Comparison of ENCODE assay signal across 8 cellular contexts in the genomic region with DNA sequence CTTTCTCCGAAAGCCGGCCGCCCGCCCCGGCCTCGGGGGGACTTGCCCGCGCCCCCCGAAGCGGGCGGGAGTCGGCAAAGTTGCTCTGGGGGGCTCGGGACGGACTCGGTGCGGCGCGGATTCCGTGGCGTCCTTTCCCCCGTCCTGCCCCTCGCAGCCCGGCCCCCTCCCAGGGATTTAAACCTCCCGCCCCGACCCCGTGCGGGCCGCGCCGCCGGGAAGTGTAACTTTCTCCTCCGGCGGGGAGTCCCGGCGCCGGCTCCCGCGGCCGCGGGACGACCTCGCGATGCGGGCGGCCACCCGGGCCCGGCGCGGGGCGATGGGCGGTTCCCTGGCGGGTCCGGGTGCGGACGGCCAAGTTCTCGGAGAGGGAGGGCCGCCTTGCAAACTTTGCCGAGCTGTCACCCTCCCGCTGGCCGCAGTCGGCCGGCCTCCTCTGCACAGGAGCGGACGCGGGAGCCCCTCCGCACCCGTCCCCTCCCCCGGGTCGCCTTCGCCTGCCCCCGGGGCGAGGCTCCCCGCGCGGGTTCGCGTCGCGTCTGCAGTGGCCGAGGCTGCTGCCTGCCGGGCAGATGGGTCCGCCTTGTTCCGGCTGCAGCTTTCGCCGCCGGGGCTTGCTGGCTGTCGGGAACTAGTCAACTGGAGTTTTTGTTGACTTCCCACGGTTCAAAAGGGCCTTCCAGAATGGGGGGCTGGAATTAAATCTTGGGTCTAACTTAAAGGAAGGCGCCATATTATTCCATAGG. TPM values are rescaled to one million over a fixed set of nuclear protein-coding genes. Genes with fewer than 3 reads are reported as not detected.
A peak's percentile ranks its signal among the peaks of the same experiment; 100 is the strongest.
DNase-seq lines count a peak whose midpoint lies in the region; ATAC-seq and TF ChIP-seq lines count a peak whose summit lies in the region.

No MANE protein-coding gene starts in this region.

- H3K4me3 ChIP-seq in H7 (ENCODE audit: insufficient read depth, low read depth, low read length) = peak overlapping the region; percentile 91
- peak overlapping the region; percentile 83 for H3K4me3 ChIP-seq in colonic mucosa
- H3K4me3 ChIP-seq in liver (ENCODE audit: low read depth in 1 of 3, low read length in 3 of 3) = peak overlapping the region; percentile 76 to 99 (median 81)

- DNase-seq in ACHN (peak; percentile 27), H7 (peak; percentile 76), UCSD-AML1 (lab: John Stamatoyannopoulos, UW; ENCODE audit: unreplicated experiment) (peak; percentile 50), colonic mucosa (peak; percentile 58), SW 1271 (lab: John Stamatoyannopoulos, UW) (no peak)
- peak; percentile 16 to 66 for DNase-seq in stimulated activated effector memory CD8-positive, alpha-beta T cell treated with anti-CD3 and anti-CD28 coated beads, Interleukin-12 subunit alpha, Interleukin-12 subunit beta, amount 100 ng/mL, for 72 hours (ENCODE audit: low spot score in 2 of 2)

- no peaks in the 10 kb centered on the region for H3K9me3 Mint-ChIP-seq in stimulated activated effector memory CD8-positive, alpha-beta T cell treated with anti-CD3 and anti-CD28 coated beads, Interleukin-12 subunit alpha, Interleukin-12 subunit beta, amount 100 ng/mL, for 72 hours

- peaks cover 3% of the 10 kb centered on the region for H3K4me1 ChIP-seq in colonic mucosa
- H3K4me1 ChIP-seq in liver (ENCODE audit: control insufficient read depth in 4 of 4, insufficient read depth in 4 of 4, low read length in 3 of 4) = peaks cover 0 to 34% (median 27%) of the 10 kb centered on the region in 4 donors

- H3K4me1 Mint-ChIP-seq in stimulated activated effector memory CD8-positive, alpha-beta T cell treated with anti-CD3 and anti-CD28 coated beads, Interleukin-12 subunit alpha, Interleukin-12 subunit beta, amount 100 ng/mL, for 72 hours = peaks cover 6% of the 10 kb centered on the region

- H3K36me3 ChIP-seq in H7 (replicated peaks; ENCODE audit: control insufficient read depth, insufficient read depth, low read length) (no peaks in the 10 kb centered on the region), colonic mucosa (no peaks in the 10 kb centered on the region), liver (ENCODE audit: control insufficient read depth in 4 of 4, insufficient read depth in 3 of 4, low read depth in 1 of 4, low read length in 3 of 4) (no peaks in the 10 kb centered on the region)

- under 1% methylated on average over 89 of the region's 89 CpGs for WGBS in liver

- H3K9ac ChIP-seq in colonic mucosa (ENCODE audit: low read depth in 2 of 2, low read length in 2 of 2) (peak overlapping the region; percentile 65 to 78), liver (ENCODE audit: low read depth in 1 of 2, low read length in 2 of 2) (peak overlapping the region; percentile 77 to 81)

- H3K27me3 ChIP-seq in H7 (ENCODE audit: control insufficient read depth, insufficient read depth, low read length) (peaks cover 2% of the 10 kb centered on the region; the same call in 1 of the 2 replicates), colonic mucosa (no peaks in the 10 kb centered on the region), liver (ENCODE audit: control insufficient read depth in 4 of 4, insufficient read depth in 4 of 4, low read length in 3 of 4) (no peaks in the 10 kb centered on the region)

- H3K4me3 Mint-ChIP-seq in stimulated activated effector memory CD8-positive, alpha-beta T cell treated with anti-CD3 and anti-CD28 coated beads, Interleukin-12 subunit alpha, Interleukin-12 subunit beta, amount 100 ng/mL, for 72 hours = peak overlapping the region; percentile 70

- no peaks in the 10 kb centered on the region for H3K9me3 ChIP-seq in colonic mucosa
- no peaks in the 10 kb centered on the region for H3K9me3 ChIP-seq in liver (ENCODE audit: control insufficient read depth in 4 of 4, low read length in 3 of 4)

- ATAC-seq in stimulated activated effector memory CD8-positive, alpha-beta T cell treated with anti-CD3 and anti-CD28 coated beads, Interleukin-12 subunit alpha, Interleukin-12 subunit beta, amount 100 ng/mL, for 72 hours = no peak
- no peak for ATAC-seq in GM18873 (IDR thresholded peaks at IDR 0.05; ENCODE audit: low FRiP score, unreplicated experiment)

- intact Hi-C loops in colonic mucosa (cut with DNase I) = no loop called here

- peak overlapping the region; percentile 72 for H3K27ac ChIP-seq in colonic mucosa
- H3K27ac ChIP-seq in liver (ENCODE audit: low read depth in 1 of 2, low read length in 2 of 2) = peak overlapping the region; percentile 62 to 86

- TF ChIP-seq RAD21 in liver (IDR thresholded peaks at IDR 0.05) = peak in 1 of 2 donors; percentile 15

- H3K27ac Mint-ChIP-seq in stimulated activated effector memory CD8-positive, alpha-beta T cell treated with anti-CD3 and anti-CD28 coated beads, Interleukin-12 subunit alpha, Interleukin-12 subunit beta, amount 100 ng/mL, for 72 hours = no peak overlapping the region

- H3K36me3 Mint-ChIP-seq in stimulated activated effector memory CD8-positive, alpha-beta T cell treated with anti-CD3 and anti-CD28 coated beads, Interleukin-12 subunit alpha, Interleukin-12 subunit beta, amount 100 ng/mL, for 72 hours = peaks cover 23% of the 10 kb centered on the region

- in situ Hi-C loops in ACHN (cut with HindIII; ENCODE audit: low pct_ligation_motif_present, low pct_unique_long_range_greater_than_20kb, low sequenced_read_pairs) = no loop called here

- TF ChIP-seq CTCF in colonic mucosa (IDR thresholded peaks at IDR 0.05) (no peak), liver (IDR thresholded peaks at IDR 0.05; ENCODE audit: low read depth, low read length, missing input control) (no peak)

TF ChIP-seq in liver, 16 proteins besides CTCF, POLR2A, EP300 and RAD21:
- TF ChIP-seq ZBTB33 (IDR thresholded peaks at IDR 0.05) (no peak), GABPA (IDR thresholded peaks at IDR 0.05 in 1 of 2, conservative IDR thresholded peaks at IDR 0.05 in 1 of 2) (no peak), EGR1 (IDR thresholded peaks at IDR 0.05; ENCODE audit: low read depth in 2 of 2) (no peak), NR2F2 (IDR thresholded peaks at IDR 0.05) (no peak), REST (IDR thresholded peaks at IDR 0.05) (no peak), JUND (IDR thresholded peaks at IDR 0.05) (no peak), TAF1 (conservative IDR thresholded peaks at IDR 0.05) (no peak), RXRA (IDR thresholded peaks at IDR 0.05) (no peak), SP1 (IDR thresholded peaks at IDR 0.05) (no peak)
- TF ChIP-seq, protein P1, sequence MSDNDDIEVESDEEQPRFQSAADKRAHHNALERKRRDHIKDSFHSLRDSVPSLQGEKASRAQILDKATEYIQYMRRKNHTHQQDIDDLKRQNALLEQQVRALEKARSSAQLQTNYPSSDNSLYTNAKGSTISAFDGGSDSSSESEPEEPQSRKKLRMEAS (IDR thresholded peaks at IDR 0.05) = no peak
- TF ChIP-seq, protein P2, sequence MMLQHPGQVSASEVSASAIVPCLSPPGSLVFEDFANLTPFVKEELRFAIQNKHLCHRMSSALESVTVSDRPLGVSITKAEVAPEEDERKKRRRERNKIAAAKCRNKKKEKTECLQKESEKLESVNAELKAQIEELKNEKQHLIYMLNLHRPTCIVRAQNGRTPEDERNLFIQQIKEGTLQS (IDR thresholded peaks at IDR 0.05) = no peak

RNA-seq across cellular contexts. Expression of gene PBX3, which starts 0.8 kb away (rescaled TPM):
- total RNA-seq in H7 (2014; rRNA removed; shearing (Covaris generic)) = 46.9 and 69.8 TPM in 2 replicates
- total RNA-seq in colonic mucosa (10 to 100 TPM; 15.1 to 21.1 TPM), liver (10 to 100 TPM; 11.4 to 18.9 TPM)
- 10 to 100 TPM in 1 of 2 donors, 1 to 10 TPM in 1; 7.3 to 10.8 TPM for polyA plus RNA-seq in liver

RNA-seq across cellular contexts. Expression of gene MAPKAP1, which starts 40.9 kb away (rescaled TPM):
- 114 and 137 TPM in 2 replicates for total RNA-seq in H7 (2014; rRNA removed; shearing (Covaris generic))
- 10 to 100 TPM; 54.9 to 70.1 TPM for total RNA-seq in colonic mucosa
- total RNA-seq in liver = 10 to 100 TPM; 23.6 to 55.9 TPM
- 10 to 100 TPM; 26.0 to 39.4 TPM for polyA plus RNA-seq in liver

Comparison
In these comparisons a context has a peak if more than half of its experiments do, and no peak if none do; other contexts are left out.
1. DNase-seq: peak in ACHN (single experiment), H7 (single experiment), UCSD-AML1 (single experiment), colonic mucosa (single experiment) and stimulated activated effector memory CD8-positive, alpha-beta T cell treated with anti-CD3 and anti-CD28 coated beads, Interleukin-12 subunit alpha, Interleukin-12 subunit beta, amount 100 ng/mL, for 72 hours (2 of 2); none in SW 1271 (0 of 2).
2. Peak in every context shown above with its lines, with median percentiles within 50 percentile points of each other: H3K4me3 ChIP-seq.